In the genomic region with DNA sequence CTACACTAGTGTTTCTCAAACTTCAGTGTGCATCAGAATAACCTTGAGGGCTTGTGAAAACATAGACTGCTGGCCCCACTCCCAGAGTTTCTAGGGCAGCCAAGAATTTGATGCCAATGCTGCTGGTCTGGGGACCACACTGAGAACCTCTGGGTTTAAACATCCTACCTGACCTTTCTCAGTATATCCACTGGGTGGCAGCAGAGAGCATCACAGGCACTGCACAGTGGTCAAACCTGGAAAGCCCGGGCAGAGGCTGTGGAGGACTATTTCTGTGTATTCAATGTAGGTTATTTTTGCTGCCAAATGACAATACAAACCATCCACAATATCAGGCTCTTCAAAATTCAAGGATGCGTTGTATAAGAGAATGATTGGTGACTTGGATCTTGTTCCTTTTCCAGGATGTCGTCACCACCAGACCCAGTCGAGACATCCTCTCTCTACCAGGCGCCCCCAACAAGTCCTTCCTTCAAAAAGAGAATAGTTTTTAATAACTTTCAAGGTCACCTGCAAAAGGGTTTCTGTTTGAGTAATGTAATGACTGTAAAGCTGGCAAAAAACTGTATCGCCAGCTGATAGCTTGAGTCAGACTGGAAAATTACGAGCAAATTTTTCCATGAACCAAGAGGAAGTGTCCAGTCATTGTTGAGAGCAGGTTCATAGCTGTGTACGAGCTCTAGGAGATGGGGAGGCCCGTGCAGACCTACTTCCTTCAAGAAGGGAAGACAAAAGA, we compare ENCODE assay signal across 1 cellular context.
TF ChIP-seq lines count a peak whose summit lies in the region.

No MANE protein-coding gene starts in this region.

TF ChIP-seq in IMR-90, 13 proteins besides CTCF, POLR2A, EP300 and RAD21 (continued from another document):
- peak; percentile 22; the same call in 1 of the 2 replicates for TF ChIP-seq NFE2L2 (IDR thresholded peaks at IDR 0.05; ENCODE audit: low read depth, low read length)
- TF ChIP-seq MAFK (IDR thresholded peaks at IDR 0.05; ENCODE audit: low read depth, low read length), result no peak
- TF ChIP-seq RFX5 (IDR thresholded peaks at IDR 0.05; ENCODE audit: low read depth, low read length), result no peak
- TF ChIP-seq USF2 (IDR thresholded peaks at IDR 0.05; ENCODE audit: low read depth, low read length), result no peak
TF ChIP-seq in IMR-90: peak in this region for 2.
